ENCODE assay signal across 2 cellular contexts in genomic region chr17:39231587-39232551, GRCh38.
TF ChIP-seq lines count a peak whose summit lies in the region.

No MANE protein-coding gene starts in this region.

TF ChIP-seq in IMR-90, 13 proteins besides CTCF, POLR2A, EP300 and RAD21:
- TF ChIP-seq FOS (IDR thresholded peaks at IDR 0.05; ENCODE audit: low read depth, low read length) (no peak), SMC3 (IDR thresholded peaks at IDR 0.05; ENCODE audit: low read depth, low read length) (peak; percentile 66), MAZ (IDR thresholded peaks at IDR 0.05; ENCODE audit: borderline replicate concordance, low read depth, low read length) (peak; percentile 26; the same call in 1 of the 2 replicates)
TF ChIP-seq in IMR-90: peak in this region for 2.

TF ChIP-seq in K562, 482 proteins besides CTCF, POLR2A, EP300 and RAD21 (continues in another document):
- TF ChIP-seq FOXP4 (CRISPR knock-in tag; IDR thresholded peaks at IDR 0.05; ENCODE audit: borderline replicate concordance) (no peak), NR1H2 (CRISPR knock-in tag; IDR thresholded peaks at IDR 0.05) (no peak), ZNF592 (IDR thresholded peaks at IDR 0.05) (no peak), TFAP4 (CRISPR knock-in tag; IDR thresholded peaks at IDR 0.05; ENCODE audit: borderline replicate concordance) (peak; percentile 85), NRF1 (conservative IDR thresholded peaks at IDR 0.05 in 1 of 2, IDR thresholded peaks at IDR 0.05 in 1 of 2) (no peak), POLR2B (IDR thresholded peaks at IDR 0.05; ENCODE audit: low read depth, partially characterized antibody) (no peak), EHMT2 (IDR thresholded peaks at IDR 0.05) (no peak), DEAF1 (CRISPR knock-in tag; IDR thresholded peaks at IDR 0.05) (peak; percentile 58), MEF2A (IDR thresholded peaks at IDR 0.05; ENCODE audit: control insufficient read depth, low read depth, low read length) (no peak), SMARCA5 (IDR thresholded peaks at IDR 0.05) (0 out of 2 replicates have a peak, but pooled peaks have one; percentile 13), ZNF253 (CRISPR knock-in tag; conservative IDR thresholded peaks at IDR 0.05) (no peak), HOMEZ (CRISPR knock-in tag; IDR thresholded peaks at IDR 0.05) (no peak), MAZ (CRISPR knock-in tag; conservative IDR thresholded peaks at IDR 0.05 in 1 of 2, IDR thresholded peaks at IDR 0.05 in 1 of 2) (peak in 1 of 2 experiments; percentile 33; a peak in 1 of 4 replicates), MAFG (tag; conservative IDR thresholded peaks at IDR 0.05) (no peak), TBL1XR1 (IDR thresholded peaks at IDR 0.05; ENCODE audit: low read length in 2 of 2) (no peak), VEZF1 (CRISPR knock-in tag; IDR thresholded peaks at IDR 0.05) (peak; percentile 50; the same call in 1 of the 2 replicates), EGR1 (conservative IDR thresholded peaks at IDR 0.05) (0 out of 2 replicates have a peak, but pooled peaks have one; percentile 15), ZBTB7A (IDR thresholded peaks at IDR 0.05; ENCODE audit: borderline replicate concordance, control insufficient read depth, low read depth, low read length) (peak; percentile 92), JUND (IDR thresholded peaks at IDR 0.05; ENCODE audit: borderline replicate concordance, low read depth, low read length) (no peak), JUND (tag; IDR thresholded peaks at IDR 0.05; ENCODE audit: borderline replicate concordance, low read depth, low read length) (no peak), EZH2 (IDR thresholded peaks at IDR 0.05; ENCODE audit: borderline replicate concordance, low read depth, low read length) (no peak), CREB3 (tag; conservative IDR thresholded peaks at IDR 0.05; ENCODE audit: low read depth) (no peak), DACH1 (IDR thresholded peaks at IDR 0.05; ENCODE audit: partially characterized antibody) (peak; percentile 50), KLF16 (IDR thresholded peaks at IDR 0.05) (peak; percentile 59; the same call in 1 of the 2 replicates), CREM (IDR thresholded peaks at IDR 0.05; ENCODE audit: low read depth) (no peak), STAT5A (IDR thresholded peaks at IDR 0.05; ENCODE audit: borderline replicate concordance, low read length) (no peak), SFPQ (IDR thresholded peaks at IDR 0.05; ENCODE audit: low read depth, low read length) (no peak), CREB1 (IDR thresholded peaks at IDR 0.05) (no peak), CREB1 (CRISPR knock-in tag; IDR thresholded peaks at IDR 0.05) (no peak), ZNF76 (CRISPR knock-in tag; IDR thresholded peaks at IDR 0.05; ENCODE audit: borderline replicate concordance) (no peak), MEF2D (tag; conservative IDR thresholded peaks at IDR 0.05; ENCODE audit: low read depth) (no peak), ZBTB8A (IDR thresholded peaks at IDR 0.05; ENCODE audit: partially characterized antibody) (no peak), SNRNP70 (optimal IDR thresholded peaks at IDR 0.05; ENCODE audit: low read depth, low read length) (no peak), ARID1B (IDR thresholded peaks at IDR 0.05) (0 out of 2 replicates have a peak, but pooled peaks have one; percentile 13), NFATC3 (IDR thresholded peaks at IDR 0.05) (no peak), ZNF583 (CRISPR knock-in tag; IDR thresholded peaks at IDR 0.05) (no peak), GMEB1 (CRISPR knock-in tag; IDR thresholded peaks at IDR 0.05) (no peak), ZNF274 (IDR thresholded peaks at IDR 0.05; ENCODE audit: borderline replicate concordance, low read depth, low read length) (no peak), GATAD2B (IDR thresholded peaks at IDR 0.05; ENCODE audit: borderline replicate concordance) (no peak), TBP (optimal IDR thresholded peaks at IDR 0.05; ENCODE audit: low read depth, low read length) (no peak), E2F1 (CRISPR knock-in tag; IDR thresholded peaks at IDR 0.05) (no peak), FOXM1 (IDR thresholded peaks at IDR 0.05; ENCODE audit: low read depth) (no peak), FOXM1 (CRISPR knock-in tag; IDR thresholded peaks at IDR 0.05; ENCODE audit: low read depth) (no peak), STAT5B (CRISPR knock-in tag; IDR thresholded peaks at IDR 0.05) (no peak), L3MBTL2 (IDR thresholded peaks at IDR 0.05) (0 out of 2 replicates have a peak, but pooled peaks have one; percentile 13), ZNF263 (CRISPR knock-in tag; IDR thresholded peaks at IDR 0.05; ENCODE audit: borderline replicate concordance) (no peak), MBD2 (IDR thresholded peaks at IDR 0.05; ENCODE audit: borderline replicate concordance, low read depth) (no peak)
